In the genomic region with DNA sequence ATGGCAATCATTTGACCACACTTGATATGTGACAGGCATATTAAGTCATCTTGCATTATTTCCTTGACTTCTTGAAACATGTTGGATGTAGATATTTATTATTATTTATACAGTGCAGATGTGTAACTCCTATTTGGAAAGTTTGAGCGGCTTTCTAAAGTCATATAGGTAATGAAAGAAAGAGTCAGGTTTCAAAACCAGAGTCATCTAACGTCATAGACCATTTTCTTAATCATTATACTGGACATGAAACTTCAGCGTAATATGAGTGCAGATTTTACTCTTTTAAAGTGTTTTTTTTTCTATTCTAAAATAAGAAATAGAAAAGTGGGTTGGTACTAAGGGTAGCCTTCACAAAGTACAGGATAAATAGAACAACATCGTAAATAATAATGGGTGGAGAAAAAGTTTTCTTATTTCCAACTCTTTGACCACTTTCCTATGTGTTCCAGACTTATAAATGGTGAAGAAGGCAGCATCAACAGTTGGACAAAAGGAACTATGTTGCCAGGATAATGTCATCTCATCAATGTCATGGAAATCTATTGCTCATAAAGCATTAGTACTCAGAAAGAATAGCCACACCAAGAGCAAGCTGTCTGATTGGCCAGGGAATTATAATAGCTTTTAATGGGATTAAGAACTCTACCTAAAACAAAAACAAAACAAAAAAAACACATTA, we compare ENCODE assay signal across 20 cellular contexts.
DNase-seq lines count a peak whose midpoint lies in the region; ATAC-seq and TF ChIP-seq lines count a peak whose summit lies in the region.
"Had no signal": no experiment of that assay in that cellular context is flagged by ENCODE, and none has a peak within 500 bp of the region (broad histone marks: within the 10 kb centered on the region; RNA-seq: fewer than 3 reads in every experiment).

No MANE protein-coding gene starts in this region.

- ATAC-seq in GM18870 (IDR thresholded peaks at IDR 0.05; ENCODE audit: unreplicated experiment) (peak; percentile 55), GM21717 (IDR thresholded peaks at IDR 0.05; ENCODE audit: unreplicated experiment) (peak; percentile 74), HG03342 (IDR thresholded peaks at IDR 0.05; ENCODE audit: unreplicated experiment) (peak; percentile 70), esophagus mucosa (peak; percentile 69), upper lobe of left lung (ENCODE audit: low FRiP score in 2 of 2) (no peak)
- ATAC-seq: GM23338, lower lobe of right lung had no signal

- no peaks in the 10 kb centered on the region for H3K27me3 ChIP-seq in upper lobe of left lung
- H3K27me3 ChIP-seq: SJSA1, suprapubic skin had no signal

- no peaks in the 10 kb centered on the region for H3K36me3 ChIP-seq in upper lobe of left lung
- H3K36me3 ChIP-seq: lower lobe of right lung, SJSA1, suprapubic skin had no signal

- H3K9me3 ChIP-seq in upper lobe of left lung = no peaks in the 10 kb centered on the region
- H3K9me3 ChIP-seq: lower lobe of right lung, SJSA1, suprapubic skin had no signal

- TF ChIP-seq EP300 in upper lobe of left lung (IDR thresholded peaks at IDR 0.05) = no peak

- no peak for TF ChIP-seq POLR2A in upper lobe of left lung (IDR thresholded peaks at IDR 0.05)

- H3K4me3 ChIP-seq in upper lobe of left lung = no peak overlapping the region
- H3K4me3 ChIP-seq: GM23338, lower lobe of right lung, SJSA1, suprapubic skin had no signal

- no peak for DNase-seq in NCI-H1417 treated with DMSO at 0.1 percent for 48 hours (lab: John Stamatoyannopoulos, UW)
- DNase-seq in HuH-7 (ENCODE audit: low spot score) = no peak
- no peak for DNase-seq in upper lobe of left lung
- DNase-seq: activated CD4-positive, CD25-positive, alpha-beta regulatory T cell; amniotic stem cell; COR-L47; effector memory CD4-positive, alpha-beta T cell; lower lobe of right lung; NCI-H2107; NCI-H526; OCI-M1; stimulated activated CD4-positive, alpha-beta T cell treated with anti-CD3 and anti-CD28 coated beads, Interleukin-4, amount 100 ng/mL, for 1 hour had no signal

- 87 to 98% methylated on average over 4 of the region's 4 CpGs for WGBS in upper lobe of left lung, 2 donors

- H3K4me1 ChIP-seq in upper lobe of left lung = no peaks in the 10 kb centered on the region
- H3K4me1 ChIP-seq: lower lobe of right lung, parathyroid adenoma, suprapubic skin had no signal

- no peak for TF ChIP-seq CTCF in upper lobe of left lung (IDR thresholded peaks at IDR 0.05)

- H3K27ac ChIP-seq in upper lobe of left lung = no peak overlapping the region
- H3K27ac ChIP-seq: lower lobe of right lung, parathyroid adenoma, SJSA1, suprapubic skin had no signal

Comparison
In these comparisons a context has a peak if more than half of its experiments do, and no peak if none do; other contexts are left out.
1. ATAC-seq: peak in GM18870 (single experiment), GM21717 (single experiment), HG03342 (single experiment) and esophagus mucosa (single experiment); none in upper lobe of left lung (0 of 2).